1 cellular context compared by ENCODE assay signal in the genomic region with DNA sequence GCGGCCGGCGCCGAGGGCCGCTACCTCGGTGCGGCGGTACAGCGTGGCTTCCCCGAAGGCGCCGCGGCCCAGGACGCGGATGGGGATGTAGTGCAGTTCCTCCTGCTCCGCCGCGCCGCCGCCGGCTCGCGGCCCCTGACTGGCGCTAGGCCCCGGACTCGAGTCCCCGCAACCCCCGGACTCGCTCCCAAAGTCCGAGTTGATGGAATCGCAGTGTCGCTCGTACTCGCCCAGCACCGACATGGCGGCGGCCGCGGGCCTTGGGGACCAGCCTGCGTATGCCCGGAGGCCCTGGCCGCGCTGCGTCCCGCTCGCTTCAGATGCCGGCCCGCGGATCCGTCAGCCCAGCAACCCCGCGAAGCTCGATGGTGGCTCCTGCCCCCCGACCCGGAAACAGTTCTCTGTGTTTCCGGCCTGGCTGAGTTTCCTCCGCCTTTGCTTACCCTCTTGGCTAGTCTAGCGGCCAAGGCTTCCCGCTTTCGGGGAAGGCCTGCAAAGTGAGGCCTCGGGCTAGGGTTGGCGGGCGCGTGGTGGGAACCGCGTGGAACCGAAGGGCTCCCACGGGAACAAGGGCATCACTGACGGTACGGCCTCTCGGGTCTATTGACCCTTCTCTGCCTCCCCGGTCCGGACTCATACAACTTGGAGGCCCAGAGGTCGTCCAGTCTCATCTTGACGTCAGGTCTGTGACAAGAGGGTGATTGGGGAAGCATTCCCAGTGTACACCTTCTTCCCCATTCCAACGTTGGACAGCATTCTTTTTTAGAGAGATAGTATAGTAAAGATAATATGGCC.
A peak's percentile ranks its signal among the peaks of the same experiment; 100 is the strongest.
TF ChIP-seq lines count a peak whose summit lies in the region.

NEK9 (minus strand) TSS at position 370 of the 795 bp plus-strand sequence; CDS start at position 243, 127 bp downstream.

TF ChIP-seq in HEK293, 187 proteins besides CTCF, POLR2A, EP300 and RAD21 (continued from another document and continues in another):
- TF ChIP-seq REST (tag by site-specific recombination; IDR thresholded peaks at IDR 0.05): peak; percentile 70
- peak; percentile 31; the same call in 1 of the 2 replicates for TF ChIP-seq SP3 (tag by site-specific recombination; IDR thresholded peaks at IDR 0.05)
- TF ChIP-seq ZNF501 (tag by site-specific recombination; IDR thresholded peaks at IDR 0.05): peak; percentile 80; the same call in 1 of the 2 replicates
- TF ChIP-seq ZNF514 (tag by site-specific recombination; IDR thresholded peaks at IDR 0.05): no peak
- TF ChIP-seq, protein P1, sequence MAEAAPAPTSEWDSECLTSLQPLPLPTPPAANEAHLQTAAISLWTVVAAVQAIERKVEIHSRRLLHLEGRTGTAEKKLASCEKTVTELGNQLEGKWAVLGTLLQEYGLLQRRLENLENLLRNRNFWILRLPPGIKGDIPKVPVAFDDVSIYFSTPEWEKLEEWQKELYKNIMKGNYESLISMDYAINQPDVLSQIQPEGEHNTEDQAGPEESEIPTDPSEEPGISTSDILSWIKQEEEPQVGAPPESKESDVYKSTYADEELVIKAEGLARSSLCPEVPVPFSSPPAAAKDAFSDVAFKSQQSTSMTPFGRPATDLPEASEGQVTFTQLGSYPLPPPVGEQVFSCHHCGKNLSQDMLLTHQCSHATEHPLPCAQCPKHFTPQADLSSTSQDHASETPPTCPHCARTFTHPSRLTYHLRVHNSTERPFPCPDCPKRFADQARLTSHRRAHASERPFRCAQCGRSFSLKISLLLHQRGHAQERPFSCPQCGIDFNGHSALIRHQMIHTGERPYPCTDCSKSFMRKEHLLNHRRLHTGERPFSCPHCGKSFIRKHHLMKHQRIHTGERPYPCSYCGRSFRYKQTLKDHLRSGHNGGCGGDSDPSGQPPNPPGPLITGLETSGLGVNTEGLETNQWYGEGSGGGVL (tag by site-specific recombination; IDR thresholded peaks at IDR 0.05): no peak
- no peak for TF ChIP-seq ZNF138 (tag by site-specific recombination; IDR thresholded peaks at IDR 0.05; ENCODE audit: borderline replicate concordance)
- no peak for TF ChIP-seq ZNF624 (tag by site-specific recombination; IDR thresholded peaks at IDR 0.05)
- TF ChIP-seq GLIS1 (tag by site-specific recombination; IDR thresholded peaks at IDR 0.05): peak; percentile 59
- TF ChIP-seq, protein P2, sequence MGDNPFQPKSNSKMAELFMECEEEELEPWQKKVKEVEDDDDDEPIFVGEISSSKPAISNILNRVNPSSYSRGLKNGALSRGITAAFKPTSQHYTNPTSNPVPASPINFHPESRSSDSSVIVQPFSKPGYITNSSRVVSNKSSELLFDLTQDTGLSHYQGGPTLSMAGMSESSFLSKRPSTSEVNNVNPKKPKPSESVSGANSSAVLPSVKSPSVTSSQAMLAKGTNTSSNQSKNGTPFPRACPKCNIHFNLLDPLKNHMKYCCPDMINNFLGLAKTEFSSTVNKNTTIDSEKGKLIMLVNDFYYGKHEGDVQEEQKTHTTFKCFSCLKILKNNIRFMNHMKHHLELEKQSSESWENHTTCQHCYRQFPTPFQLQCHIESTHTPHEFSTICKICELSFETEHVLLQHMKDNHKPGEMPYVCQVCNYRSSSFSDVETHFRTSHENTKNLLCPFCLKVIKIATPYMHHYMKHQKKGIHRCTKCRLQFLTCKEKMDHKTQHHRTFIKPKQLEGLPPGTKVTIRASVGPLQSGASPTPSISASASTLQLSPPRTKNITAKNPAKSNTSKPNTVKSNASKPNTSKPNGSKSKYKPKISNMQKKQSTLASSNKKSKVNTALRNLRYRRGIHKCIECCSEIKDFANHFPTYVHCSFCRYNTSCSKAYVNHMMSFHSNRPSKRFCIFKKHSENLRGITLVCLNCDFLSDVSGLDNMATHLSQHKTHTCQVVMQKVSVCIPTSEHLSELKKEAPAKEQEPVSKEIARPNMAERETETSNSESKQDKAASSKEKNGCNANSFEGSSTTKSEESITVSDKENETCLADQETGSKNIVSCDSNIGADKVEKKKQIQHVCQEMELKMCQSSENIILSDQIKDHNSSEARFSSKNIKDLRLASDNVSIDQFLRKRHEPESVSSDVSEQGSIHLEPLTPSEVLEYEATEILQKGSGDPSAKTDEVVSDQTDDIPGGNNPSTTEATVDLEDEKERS (tag by site-specific recombination; IDR thresholded peaks at IDR 0.05): no peak
- no peak for TF ChIP-seq ZFP3 (tag by site-specific recombination; IDR thresholded peaks at IDR 0.05; ENCODE audit: low read depth)
- no peak for TF ChIP-seq PRDM4 (tag by site-specific recombination; IDR thresholded peaks at IDR 0.05)
- TF ChIP-seq ZXDB (tag by site-specific recombination; IDR thresholded peaks at IDR 0.05): peak; percentile 81
- TF ChIP-seq TSHZ1 (tag by site-specific recombination; IDR thresholded peaks at IDR 0.05; ENCODE audit: borderline replicate concordance): 0 out of 2 replicates have a peak, but pooled peaks have one; percentile 1
- TF ChIP-seq SP7 (tag by site-specific recombination; IDR thresholded peaks at IDR 0.05): peak; percentile 65; the same call in 1 of the 2 replicates
- no peak for TF ChIP-seq ZNF140 (tag by site-specific recombination; IDR thresholded peaks at IDR 0.05)
- TF ChIP-seq, protein P3, sequence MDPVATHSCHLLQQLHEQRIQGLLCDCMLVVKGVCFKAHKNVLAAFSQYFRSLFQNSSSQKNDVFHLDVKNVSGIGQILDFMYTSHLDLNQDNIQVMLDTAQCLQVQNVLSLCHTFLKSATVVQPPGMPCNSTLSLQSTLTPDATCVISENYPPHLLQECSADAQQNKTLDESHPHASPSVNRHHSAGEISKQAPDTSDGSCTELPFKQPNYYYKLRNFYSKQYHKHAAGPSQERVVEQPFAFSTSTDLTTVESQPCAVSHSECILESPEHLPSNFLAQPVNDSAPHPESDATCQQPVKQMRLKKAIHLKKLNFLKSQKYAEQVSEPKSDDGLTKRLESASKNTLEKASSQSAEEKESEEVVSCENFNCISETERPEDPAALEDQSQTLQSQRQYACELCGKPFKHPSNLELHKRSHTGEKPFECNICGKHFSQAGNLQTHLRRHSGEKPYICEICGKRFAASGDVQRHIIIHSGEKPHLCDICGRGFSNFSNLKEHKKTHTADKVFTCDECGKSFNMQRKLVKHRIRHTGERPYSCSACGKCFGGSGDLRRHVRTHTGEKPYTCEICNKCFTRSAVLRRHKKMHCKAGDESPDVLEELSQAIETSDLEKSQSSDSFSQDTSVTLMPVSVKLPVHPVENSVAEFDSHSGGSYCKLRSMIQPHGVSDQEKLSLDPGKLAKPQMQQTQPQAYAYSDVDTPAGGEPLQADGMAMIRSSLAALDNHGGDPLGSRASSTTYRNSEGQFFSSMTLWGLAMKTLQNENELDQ (tag by site-specific recombination; IDR thresholded peaks at IDR 0.05; ENCODE audit: low read depth): no peak
- no peak for TF ChIP-seq ZNF10 (tag by site-specific recombination; IDR thresholded peaks at IDR 0.05)
- TF ChIP-seq ZNF248 (tag by site-specific recombination; IDR thresholded peaks at IDR 0.05): no peak
- TF ChIP-seq EGR2 (tag by site-specific recombination; IDR thresholded peaks at IDR 0.05; ENCODE audit: low read depth): no peak
- TF ChIP-seq PATZ1 (tag by site-specific recombination; IDR thresholded peaks at IDR 0.05): peak; percentile 53; the same call in 1 of the 2 replicates
- peak; percentile 97 for TF ChIP-seq ZBTB26 (tag by site-specific recombination; optimal IDR thresholded peaks at IDR 0.05)
- TF ChIP-seq ZNF610 (tag by site-specific recombination; IDR thresholded peaks at IDR 0.05; ENCODE audit: borderline replicate concordance): no peak; the same call in 1 of the 2 replicates
- TF ChIP-seq ZNF549 (tag by site-specific recombination; IDR thresholded peaks at IDR 0.05): no peak
- TF ChIP-seq ZNF777 (tag by site-specific recombination; IDR thresholded peaks at IDR 0.05; ENCODE audit: borderline replicate concordance): peak; percentile 59; the same call in 1 of the 2 replicates
- TF ChIP-seq ZEB2 (tag by site-specific recombination; IDR thresholded peaks at IDR 0.05): peak; percentile 40; the same call in 1 of the 2 replicates
- 0 out of 2 replicates have a peak, but pooled peaks have one; percentile 28 for TF ChIP-seq ZNF596 (tag by site-specific recombination; IDR thresholded peaks at IDR 0.05)
- peak; percentile 64; the same call in 1 of the 2 replicates for TF ChIP-seq TRIM28 (IDR thresholded peaks at IDR 0.05; ENCODE audit: borderline replicate concordance, low read length)
- no peak for TF ChIP-seq BCL11A (tag by site-specific recombination; IDR thresholded peaks at IDR 0.05; ENCODE audit: low read depth)
- TF ChIP-seq ZFP41 (tag by site-specific recombination; IDR thresholded peaks at IDR 0.05; ENCODE audit: borderline replicate concordance): no peak
- TF ChIP-seq ZSCAN30 (tag by site-specific recombination; IDR thresholded peaks at IDR 0.05): peak; percentile 89
- peak; percentile 63 for TF ChIP-seq SP2 (tag by site-specific recombination; IDR thresholded peaks at IDR 0.05)
